ENCODE assay signal across 27 cellular contexts in genomic region chr3:192904632-192905289, GRCh38. TPM values are rescaled to one million over a fixed set of nuclear protein-coding genes. Genes with fewer than 3 reads are reported as not detected.
DNase-seq lines count a peak whose midpoint lies in the region; ATAC-seq and TF ChIP-seq lines count a peak whose summit lies in the region.
"Had no signal": no experiment of that assay in that cellular context is flagged by ENCODE, and none has a peak within 500 bp of the region (broad histone marks: within the 10 kb centered on the region; RNA-seq: fewer than 3 reads in every experiment).

No MANE protein-coding gene starts in this region.

- no peak for TF ChIP-seq POLR2A in gastrocnemius medialis (IDR thresholded peaks at IDR 0.05)
- TF ChIP-seq POLR2A in upper lobe of left lung (IDR thresholded peaks at IDR 0.05): no peak

- H3K36me3 ChIP-seq in gastrocnemius medialis: no peaks in the 10 kb centered on the region
- no peaks in the 10 kb centered on the region for H3K36me3 ChIP-seq in upper lobe of left lung
- H3K36me3 ChIP-seq: brain microvascular endothelial cell, left lung, thyroid gland had no signal

- H3K36me3 Mint-ChIP-seq in brain: peaks cover 48% of the 10 kb centered on the region

- TF ChIP-seq EP300 in upper lobe of left lung (IDR thresholded peaks at IDR 0.05): no peak

- DNase-seq in NCI-H2107 treated with DMSO at 0.1 percent for 48 hours (lab: John Stamatoyannopoulos, UW; ENCODE audit: unreplicated experiment) (peak; percentile 54), NCI-H2107 (lab: John Stamatoyannopoulos, UW) (no peak), NCI-H2171 (lab: John Stamatoyannopoulos, UW) (peak; percentile 18), gastrocnemius medialis (no peak), upper lobe of left lung (no peak), NCI-H2196 treated with DMSO at 0.1 percent for 48 hours (lab: John Stamatoyannopoulos, UW; ENCODE audit: unreplicated experiment) (no peak)
- DNase-seq: 8988T; activated CD4-positive, alpha-beta T cell treated with anti-CD3 and anti-CD28 coated beads for 1 hour; activated CD8-positive, alpha-beta T cell treated with anti-CD3 and anti-CD28 coated beads, Interleukin-2, amount 10 ng/mL, durations not matched to agents 7 days and 5 days; activated effector memory CD4-positive, alpha-beta T cell treated with anti-CD3 and anti-CD28 coated beads, Interleukin-2, amount 50 U/mL, for 16 hours; activated T-cell treated with anti-CD3 and anti-CD28 coated beads for 4 hours; brain microvascular endothelial cell; CD4-positive, alpha-beta memory T cell; HFFc6; left lung; NCI-H1436 treated with DMSO at 0.1 percent for 48 hours; NCI-H446; nephron progenitor cell; stimulated activated naive CD8-positive, alpha-beta T cell treated with anti-CD3 and anti-CD28 coated beads, Interleukin-15, amount 100 ng/mL, for 72 hours; thyroid gland had no signal

- peak overlapping the region in 3 of 5 experiments; percentile 57 to 95 (median 84) for H3K27ac Mint-ChIP-seq in brain
- H3K27ac Mint-ChIP-seq: CD4-positive, alpha-beta memory T cell; IgD-negative memory B cell; nephron progenitor cell; stimulated activated naive CD8-positive, alpha-beta T cell treated with anti-CD3 and anti-CD28 coated beads, Interleukin-15, amount 100 ng/mL, for 72 hours had no signal

- H3K9me3 ChIP-seq in gastrocnemius medialis (no peaks in the 10 kb centered on the region), upper lobe of left lung (no peaks in the 10 kb centered on the region)
- H3K9me3 ChIP-seq: SJSA1, thyroid gland had no signal

- H3K4me3 ChIP-seq in gastrocnemius medialis: no peak overlapping the region
- no peak overlapping the region for H3K4me3 ChIP-seq in upper lobe of left lung
- H3K4me3 ChIP-seq: hepatocyte, left lung, SJSA1, thyroid gland had no signal

- H3K4me1 ChIP-seq in gastrocnemius medialis (peaks cover 5 to 12% of the 10 kb centered on the region in 2 donors), upper lobe of left lung (no peaks in the 10 kb centered on the region)
- H3K4me1 ChIP-seq: left lung, thyroid gland had no signal

- peaks cover 47% of the 10 kb centered on the region for H3K4me1 Mint-ChIP-seq in brain

- H3K4me3 Mint-ChIP-seq in brain: peak overlapping the region in 2 of 5 experiments; percentile 28 to 47
- H3K4me3 Mint-ChIP-seq: activated CD8-positive, alpha-beta T cell treated with anti-CD3 and anti-CD28 coated beads, Interleukin-2, amount 10 ng/mL, durations not matched to agents 7 days and 5 days; IgD-negative memory B cell; nephron progenitor cell; stimulated activated naive CD8-positive, alpha-beta T cell treated with anti-CD3 and anti-CD28 coated beads, Interleukin-15, amount 100 ng/mL, for 72 hours had no signal

- H3K9me3 Mint-ChIP-seq in brain: peaks cover 0 to 5% (median 3%) of the 10 kb centered on the region in 5 experiments
- H3K9me3 Mint-ChIP-seq: HFFc6 had no signal

- no peaks in the 10 kb centered on the region for H3K27me3 Mint-ChIP-seq in brain
- H3K27me3 Mint-ChIP-seq: CD4-positive, alpha-beta memory T cell; IgD-negative memory B cell had no signal

- no peaks in the 10 kb centered on the region for H3K27me3 ChIP-seq in gastrocnemius medialis
- no peaks in the 10 kb centered on the region for H3K27me3 ChIP-seq in upper lobe of left lung
- H3K27me3 ChIP-seq: brain microvascular endothelial cell, hepatocyte, left lung, SJSA1, thyroid gland had no signal

- peak; percentile 56 to 74 for ATAC-seq in gastrocnemius medialis
- no peak for ATAC-seq in HG03025 (IDR thresholded peaks at IDR 0.05; ENCODE audit: low FRiP score, unreplicated experiment)
- no peak for ATAC-seq in upper lobe of left lung (ENCODE audit: low FRiP score in 2 of 2)
- ATAC-seq: activated CD8-positive, alpha-beta T cell treated with anti-CD3 and anti-CD28 coated beads, Interleukin-2, amount 10 ng/mL, durations not matched to agents 7 days and 5 days; left lung; sciatic nerve; stimulated activated naive CD8-positive, alpha-beta T cell treated with anti-CD3 and anti-CD28 coated beads, Interleukin-15, amount 100 ng/mL, for 72 hours had no signal

- peak overlapping the region in 1 of 4 donors; percentile 58 for H3K27ac ChIP-seq in gastrocnemius medialis
- H3K27ac ChIP-seq in upper lobe of left lung: no peak overlapping the region
- H3K27ac ChIP-seq: brain microvascular endothelial cell, left lung, parathyroid adenoma, SJSA1, thyroid gland had no signal

- 90 to 95% methylated on average over 10 of the region's 10 CpGs for WGBS in upper lobe of left lung, 2 donors

- no peak for TF ChIP-seq CTCF in brain (conservative IDR thresholded peaks at IDR 0.05)
- no peak for TF ChIP-seq CTCF in gastrocnemius medialis (IDR thresholded peaks at IDR 0.05 in 4 of 5, conservative IDR thresholded peaks at IDR 0.05 in 1 of 5)
- TF ChIP-seq CTCF in upper lobe of left lung (IDR thresholded peaks at IDR 0.05): no peak

- intact Hi-C loops in gastrocnemius medialis (cut with DNase I; ENCODE audit: low total_unique reads): no loop called here

- in situ Hi-C loops in gastrocnemius medialis (cut with MboI; ENCODE audit: low sequenced_read_pairs in 4 of 4): loop anchor here in 1 of 4 donors (25.0 kb wide), 1 partner anchor 683 kb away; the partner anchor contains the start of gene OPA1

RNA-seq across cellular contexts. Expression of gene MB21D2, which starts 12.9 kb away (rescaled TPM):
- polyA plus RNA-seq in brain (ENCODE audit: insufficient read depth, low read depth, low replicate concordance): 12.2 TPM
- total RNA-seq in gastrocnemius medialis (1 to 10 TPM; 1.5 to 3.8 (median 2.7) TPM), upper lobe of left lung (1 to 10 TPM; 4.6 to 8.0 (median 5.3) TPM)
- polyA plus RNA-seq: IgD-negative memory B cell had no signal

Comparison
In these comparisons a context has a peak if more than half of its experiments do, and no peak if none do; other contexts are left out.
1. DNase-seq: peak in NCI-H2107 treated with DMSO at 0.1 percent for 48 hours (single experiment) and NCI-H2171 (single experiment); none in NCI-H2107 (single experiment), gastrocnemius medialis (0 of 2), upper lobe of left lung (0 of 2) and NCI-H2196 treated with DMSO at 0.1 percent for 48 hours (single experiment).
2. ATAC-seq: peak in gastrocnemius medialis (2 of 2); none in HG03025 (single experiment) and upper lobe of left lung (0 of 2).